In genomic region chr9:69949396-69949795, GRCh38 we compare ENCODE assay signal across 1 cellular context.
TF ChIP-seq lines count a peak whose summit lies in the region.

No MANE protein-coding gene starts in this region.

TF ChIP-seq in IMR-90, 13 proteins besides CTCF, POLR2A, EP300 and RAD21:
- TF ChIP-seq BHLHE40 (IDR thresholded peaks at IDR 0.05; ENCODE audit: low read depth, low read length): no peak
- peak; percentile 83 for TF ChIP-seq CEBPB (IDR thresholded peaks at IDR 0.05; ENCODE audit: low read depth, low read length)
